18 cellular contexts compared by ENCODE assay signal in the genomic region with DNA sequence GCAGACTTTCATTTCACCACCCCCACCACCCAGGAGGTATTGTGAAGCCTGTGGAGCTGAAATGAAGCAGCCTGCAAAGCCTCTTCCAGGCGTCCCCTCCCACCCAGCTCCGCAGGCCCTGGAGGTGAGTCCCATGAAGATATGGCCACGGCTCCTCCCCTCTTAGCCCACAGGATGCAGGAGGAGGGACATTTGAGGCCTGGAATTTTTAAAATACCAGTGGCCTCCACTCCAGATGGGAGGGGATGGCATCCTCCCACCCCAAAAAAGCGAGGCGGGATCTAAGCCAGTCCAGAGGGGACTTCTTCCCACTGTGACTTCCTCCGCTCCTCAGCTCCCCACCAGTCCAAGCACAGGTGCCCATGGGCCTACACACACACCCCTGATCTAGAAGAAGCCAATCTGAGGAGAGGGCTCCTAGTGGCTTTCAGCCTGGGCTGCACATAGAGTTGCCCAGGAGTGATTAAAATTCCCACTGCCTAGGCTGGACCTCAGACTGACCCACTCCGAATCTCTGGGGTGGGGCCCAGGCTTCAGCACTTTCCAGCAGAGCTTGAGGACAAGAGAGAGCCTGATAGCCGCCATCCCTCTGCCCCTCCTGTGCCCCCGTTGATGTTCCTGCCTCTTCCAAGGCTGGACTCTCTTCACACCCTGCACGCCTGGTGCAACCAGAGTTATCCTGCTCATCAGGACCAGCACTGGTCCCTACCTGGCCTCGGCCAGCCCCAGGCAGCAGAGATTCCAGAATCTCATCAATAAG.
DNase-seq lines count a peak whose midpoint lies in the region; ATAC-seq and TF ChIP-seq lines count a peak whose summit lies in the region.
"Had no signal": no experiment of that assay in that cellular context is flagged by ENCODE, and none has a peak within 500 bp of the region (broad histone marks: within the 10 kb centered on the region; RNA-seq: fewer than 3 reads in every experiment).

No MANE protein-coding gene starts in this region.

- no peak overlapping the region for H3K27ac Mint-ChIP-seq in neural progenitor cell
- H3K27ac Mint-ChIP-seq: activated CD4-positive, alpha-beta T cell treated with anti-CD3 and anti-CD28 coated beads for 36 hours; activated naive CD4-positive, alpha-beta T cell treated with anti-CD3 and anti-CD28 coated beads, Interleukin-2, amount 10 ng/mL, durations not matched to agents 7 days and 5 days; CD4-positive, alpha-beta memory T cell had no signal

- H3K9me3 Mint-ChIP-seq in neural progenitor cell: no peaks in the 10 kb centered on the region
- H3K9me3 Mint-ChIP-seq: activated naive CD4-positive, alpha-beta T cell treated with anti-CD3 and anti-CD28 coated beads, Interleukin-2, amount 10 ng/mL, durations not matched to agents 7 days and 5 days; CD4-positive, alpha-beta memory T cell had no signal

- no CpG with 5 or more reads among the region's 11 CpGs for WGBS in trophoblast cell (ENCODE audit: extremely low coverage, insufficient coverage, insufficient read length)

- peak overlapping the region; percentile 11 for H3K4me2 ChIP-seq in trophoblast cell (ENCODE audit: low read length)
- no peak overlapping the region for H3K4me2 ChIP-seq in neural progenitor cell

- TF ChIP-seq CTCF in right atrium auricular region (IDR thresholded peaks at IDR 0.05) (no peak), neural progenitor cell (IDR thresholded peaks at IDR 0.05) (no peak)

- no peaks in the 10 kb centered on the region for H3F3A ChIP-seq in neural progenitor cell (ENCODE audit: low read depth)

- H2AFZ ChIP-seq in trophoblast cell (ENCODE audit: insufficient read depth, low read length, poor library complexity) (no peak overlapping the region), neural progenitor cell (replicated peaks) (no peak overlapping the region)

- H3K9me3 ChIP-seq in right atrium auricular region (no peaks in the 10 kb centered on the region), trophoblast cell (ENCODE audit: insufficient read depth, low read depth, low read length) (peaks cover 4% of the 10 kb centered on the region), neural progenitor cell (ENCODE audit: low read depth) (no peaks in the 10 kb centered on the region)
- H3K9me3 ChIP-seq: left lung, upper lobe of left lung had no signal

- no peaks in the 10 kb centered on the region for H3K36me3 Mint-ChIP-seq in neural progenitor cell
- H3K36me3 Mint-ChIP-seq: activated naive CD4-positive, alpha-beta T cell treated with anti-CD3 and anti-CD28 coated beads, Interleukin-2, amount 10 ng/mL, durations not matched to agents 7 days and 5 days; CD4-positive, alpha-beta memory T cell; naive B cell had no signal

- no peak overlapping the region for H2BK120ac ChIP-seq in trophoblast cell (ENCODE audit: insufficient read depth, low read length, poor library complexity)

- no peak overlapping the region for H4K91ac ChIP-seq in trophoblast cell (ENCODE audit: low read depth, low read length)

- no peak overlapping the region for H3K23ac ChIP-seq in trophoblast cell (ENCODE audit: low read length)

- H2AK5ac ChIP-seq in trophoblast cell (ENCODE audit: low read length): no peak overlapping the region

- H4K12ac ChIP-seq in trophoblast cell (ENCODE audit: low read depth, low read length): no peak overlapping the region

- peaks cover 4% of the 10 kb centered on the region for H3K79me1 ChIP-seq in trophoblast cell (ENCODE audit: low read length)

- H3K27ac ChIP-seq in right atrium auricular region (no peak overlapping the region), trophoblast cell (ENCODE audit: low read depth, low read length) (no peak overlapping the region), neural progenitor cell (no peak overlapping the region)
- H3K27ac ChIP-seq: left lung had no signal

- H3K4me3 ChIP-seq in right atrium auricular region (no peak overlapping the region), trophoblast cell (ENCODE audit: low read depth, low read length) (no peak overlapping the region), neural progenitor cell (no peak overlapping the region)
- H3K4me3 ChIP-seq: left lung, upper lobe of left lung had no signal

- H3K4ac ChIP-seq in trophoblast cell (ENCODE audit: low read depth, low read length): no peak overlapping the region

- peaks cover 8% of the 10 kb centered on the region for H3K4me1 Mint-ChIP-seq in neural progenitor cell
- H3K4me1 Mint-ChIP-seq: activated CD4-positive, alpha-beta T cell treated with anti-CD3 and anti-CD28 coated beads for 36 hours had no signal

- ATAC-seq in Right ventricle myocardium inferior: no peak
- no peak for ATAC-seq in HG02642 (IDR thresholded peaks at IDR 0.05; ENCODE audit: poor library complexity, unreplicated experiment)
- ATAC-seq: activated CD4-positive, alpha-beta T cell treated with anti-CD3 and anti-CD28 coated beads for 36 hours; left lung had no signal

- H2BK12ac ChIP-seq in trophoblast cell (ENCODE audit: low read length): no peak overlapping the region

- H3K18ac ChIP-seq in trophoblast cell (ENCODE audit: low read length): no peak overlapping the region

- H3K27me3 Mint-ChIP-seq in neural progenitor cell (ENCODE audit: insufficient read depth, low read depth): peaks cover 5% of the 10 kb centered on the region
- H3K27me3 Mint-ChIP-seq: activated CD4-positive, alpha-beta T cell treated with anti-CD3 and anti-CD28 coated beads for 36 hours; activated naive CD4-positive, alpha-beta T cell treated with anti-CD3 and anti-CD28 coated beads, Interleukin-2, amount 10 ng/mL, durations not matched to agents 7 days and 5 days; CD4-positive, alpha-beta memory T cell; naive B cell had no signal

- intact Hi-C loops in Right ventricle myocardium inferior (cut with DNase I): no loop called here

- H3K36me3 ChIP-seq in right atrium auricular region (peaks cover 22% of the 10 kb centered on the region), trophoblast cell (ENCODE audit: control insufficient read depth in 1 of 2, insufficient read depth in 2 of 2, low read length in 2 of 2) (no peaks in the 10 kb centered on the region), neural progenitor cell (no peaks in the 10 kb centered on the region)
- H3K36me3 ChIP-seq: left lung had no signal

- no peaks in the 10 kb centered on the region for H3K79me2 ChIP-seq in trophoblast cell (ENCODE audit: control insufficient read depth, insufficient read depth, low read length, poor library complexity)
- H3K79me2 ChIP-seq in neural progenitor cell (ENCODE audit: low read depth): no peaks in the 10 kb centered on the region

- H4K20me1 ChIP-seq in neural progenitor cell (ENCODE audit: low read depth): no peaks in the 10 kb centered on the region

- H2BK5ac ChIP-seq in trophoblast cell (ENCODE audit: low read depth, low read length, poor library complexity): no peak overlapping the region

- no peak overlapping the region for H3K4me3 Mint-ChIP-seq in neural progenitor cell
- H3K4me3 Mint-ChIP-seq: activated CD4-positive, alpha-beta T cell treated with anti-CD3 and anti-CD28 coated beads for 36 hours; activated naive CD4-positive, alpha-beta T cell treated with anti-CD3 and anti-CD28 coated beads, Interleukin-2, amount 10 ng/mL, durations not matched to agents 7 days and 5 days; CD4-positive, alpha-beta memory T cell; naive B cell had no signal

- H3K27me3 ChIP-seq in right atrium auricular region (no peaks in the 10 kb centered on the region), trophoblast cell (ENCODE audit: insufficient read depth, low read length) (no peaks in the 10 kb centered on the region), neural progenitor cell (peaks cover 10% of the 10 kb centered on the region)
- H3K27me3 ChIP-seq: left lung, upper lobe of left lung had no signal

- H4K8ac ChIP-seq in trophoblast cell (ENCODE audit: low read depth, low read length): no peak overlapping the region

- H3K9ac ChIP-seq in trophoblast cell (ENCODE audit: low read length): no peak overlapping the region
- no peak overlapping the region for H3K9ac ChIP-seq in neural progenitor cell

- no peak overlapping the region for H3K14ac ChIP-seq in trophoblast cell (ENCODE audit: low read length)

- peak; percentile 56 for DNase-seq in right atrium auricular region (ENCODE audit: low spot score)
- no peak for DNase-seq in Right ventricle myocardium inferior (ENCODE audit: missing footprints)
- peak; percentile 33 for DNase-seq in iPS-NIHi7 (ENCODE audit: extremely low spot score)
- no peak for DNase-seq in trophoblast cell
- peak; percentile 35 for DNase-seq in ureter (ENCODE audit: low spot score)
- DNase-seq in neural progenitor cell (ENCODE audit: low spot score): no peak
- DNase-seq in T-helper 1 cell: no peak
- DNase-seq: ACHN; activated CD4-positive, alpha-beta T cell treated with anti-CD3 and anti-CD28 coated beads for 36 hours; activated naive CD4-positive, alpha-beta T cell treated with anti-CD3 and anti-CD28 coated beads, Interleukin-2, amount 10 ng/mL, durations not matched to agents 7 days and 5 days; activated T-cell treated with anti-CD3 and anti-CD28 coated beads for 4 hours; CD4-positive, alpha-beta memory T cell; left lung; naive B cell; NCI-H1436 treated with DMSO at 0.1 percent for 48 hours; stimulated activated CD4-positive, alpha-beta T cell treated with anti-CD3 and anti-CD28 coated beads, Interleukin-12 subunit alpha, Interleukin-12 subunit beta, amount 100 ng/mL, for 4 hours; upper lobe of left lung had no signal

- H3K4me1 ChIP-seq in right atrium auricular region (peaks cover 0 to 45% of the 10 kb centered on the region in 2 donors), trophoblast cell (ENCODE audit: control insufficient read depth in 1 of 2, insufficient read depth in 2 of 2, low read length in 2 of 2) (peaks cover 22 to 28% of the 10 kb centered on the region in 2 experiments), neural progenitor cell (no peaks in the 10 kb centered on the region)

Comparison
In these comparisons a context has a peak if more than half of its experiments do, and no peak if none do; other contexts are left out.
1. DNase-seq: peak in right atrium auricular region (single experiment), iPS-NIHi7 (single experiment) and ureter (single experiment); none in Right ventricle myocardium inferior (single experiment), trophoblast cell (0 of 2), neural progenitor cell (single experiment) and T-helper 1 cell (0 of 5).